12 cellular contexts compared by ENCODE assay signal in the genomic region with DNA sequence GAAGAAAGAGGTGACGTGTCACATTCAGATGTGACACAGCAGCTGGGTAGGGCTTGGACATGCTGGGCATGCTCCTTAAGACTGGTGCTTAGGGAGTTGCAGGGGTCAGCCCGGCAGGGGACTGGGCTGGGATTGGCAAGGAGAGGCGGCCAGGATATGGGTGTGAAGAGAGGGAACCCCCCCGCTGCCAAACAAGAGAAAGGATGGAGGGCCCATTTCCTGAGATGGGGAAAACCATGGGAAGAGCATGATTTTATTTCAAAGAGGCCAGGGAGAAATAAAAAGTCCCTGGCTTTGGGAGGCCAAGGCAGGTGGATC. TPM values are rescaled to one million over a fixed set of nuclear protein-coding genes. Genes with fewer than 3 reads are reported as not detected.
DNase-seq lines count a peak whose midpoint lies in the region; ATAC-seq and TF ChIP-seq lines count a peak whose summit lies in the region.
"Had no signal": no experiment of that assay in that cellular context is flagged by ENCODE, and none has a peak within 500 bp of the region (broad histone marks: within the 10 kb centered on the region; RNA-seq: fewer than 3 reads in every experiment).

No MANE protein-coding gene starts in this region.

- RAD21 ChIA-PET in HCT116 (lab: Charles Lee; ENCODE audit: low non-redundant PET in 1 of 2, low total read pairs in 2 of 2, uncharacterized antibody in 2 of 2, unreplicated experiment in 2 of 2) = no interaction called here

- TF ChIP-seq RAD21 in HCT116 (IDR thresholded peaks at IDR 0.05; ENCODE audit: low read depth) = no peak

- H3K4me1 Mint-ChIP-seq in CD4-positive, alpha-beta T cell (ENCODE audit: low read depth) = peaks cover 85% of the 10 kb centered on the region
- peaks cover 72% of the 10 kb centered on the region for H3K4me1 Mint-ChIP-seq in activated naive CD8-positive, alpha-beta T cell treated with anti-CD3 and anti-CD28 coated beads, Interleukin-2, amount 10 ng/mL, durations not matched to agents 7 days and 5 days
- peaks cover 69 to 82% of the 10 kb centered on the region in 2 donors for H3K4me1 Mint-ChIP-seq in natural killer cell treated with Interleukin-12 subunit alpha and Interleukin-12 subunit beta and Interleukin-15 and Interleukin-18, amount 100 ng/mL, for 72 hours (ENCODE audit: low read depth in 2 of 2)

- no peak overlapping the region for H3K4me2 ChIP-seq in HCT116 (ENCODE audit: low read length)

- peaks cover 59% of the 10 kb centered on the region for H3K79me2 ChIP-seq in HCT116 (ENCODE audit: insufficient read depth, low read length)

- TF ChIP-seq POLR2A in HCT116 (IDR thresholded peaks at IDR 0.05; ENCODE audit: borderline replicate concordance, extremely low read depth, insufficient read depth, insufficient read length) (no peak), GM18505 (IDR thresholded peaks at IDR 0.05; ENCODE audit: borderline replicate concordance, extremely low read depth, insufficient read depth, insufficient read length) (no peak)

- H3K9me3 Mint-ChIP-seq in CD4-positive, alpha-beta T cell = no peaks in the 10 kb centered on the region
- no peaks in the 10 kb centered on the region for H3K9me3 Mint-ChIP-seq in activated naive CD8-positive, alpha-beta T cell treated with anti-CD3 and anti-CD28 coated beads, Interleukin-2, amount 10 ng/mL, durations not matched to agents 7 days and 5 days
- H3K9me3 Mint-ChIP-seq in natural killer cell treated with Interleukin-12 subunit alpha and Interleukin-12 subunit beta and Interleukin-15 and Interleukin-18, amount 100 ng/mL, for 72 hours = no peaks in the 10 kb centered on the region

- CTCF ChIA-PET in CD4-positive, alpha-beta T cell (lab: Charles Lee) = no interaction called here
- CTCF ChIA-PET in HCT116 (lab: Charles Lee) = interaction anchor here (0.8 to 3.9 kb wide), 2 partner anchors 24 to 29 kb away, joined by 3 to 11 read pairs; a partner anchor contains a TSS

- H3K9me2 ChIP-seq in HCT116 (ENCODE audit: insufficient read depth) = no peaks in the 10 kb centered on the region

- peak overlapping the region; percentile 80 for H3K27ac Mint-ChIP-seq in CD4-positive, alpha-beta T cell
- peak overlapping the region; percentile 81 for H3K27ac Mint-ChIP-seq in activated naive CD8-positive, alpha-beta T cell treated with anti-CD3 and anti-CD28 coated beads, Interleukin-2, amount 10 ng/mL, durations not matched to agents 7 days and 5 days
- H3K27ac Mint-ChIP-seq in natural killer cell treated with Interleukin-12 subunit alpha and Interleukin-12 subunit beta and Interleukin-15 and Interleukin-18, amount 100 ng/mL, for 72 hours = peak overlapping the region; percentile 59 to 79

- H3K27ac ChIP-seq in CD4-positive, alpha-beta T cell (ENCODE audit: low read depth, low read length) = no peak overlapping the region
- peak overlapping the region; percentile 24; the same call in 1 of the 2 replicates for H3K27ac ChIP-seq in HCT116 (ENCODE audit: low read depth, low read length)

- POLR2A ChIA-PET in CD4-positive, alpha-beta T cell (lab: Charles Lee) = interaction anchor here (1.2 kb wide), 1 partner anchor 163 kb away, joined by 3 read pairs; no protein-coding TSS in a partner anchor
- POLR2A ChIA-PET in HCT116 (lab: Charles Lee) = no interaction called here
- POLR2A ChIA-PET in activated naive CD8-positive, alpha-beta T cell treated with anti-CD3 and anti-CD28 coated beads, Interleukin-2, amount 10 ng/mL, durations not matched to agents 7 days and 5 days (lab: Charles Lee) = interaction anchor here (1.2 to 8.6 kb wide), 2 partner anchors 22 to 208 kb away, joined by 4 to 80 read pairs; a partner anchor contains a TSS

- peaks cover 14 to 39% of the 10 kb centered on the region in 2 experiments; a peak in 3 of 4 replicates for H3K4me1 ChIP-seq in HCT116 (ENCODE audit: control insufficient read depth in 1 of 2, insufficient read depth in 2 of 2, low read length in 2 of 2)

- no peaks in the 10 kb centered on the region for H3K27me3 Mint-ChIP-seq in CD4-positive, alpha-beta T cell
- no peaks in the 10 kb centered on the region for H3K27me3 Mint-ChIP-seq in activated naive CD8-positive, alpha-beta T cell treated with anti-CD3 and anti-CD28 coated beads, Interleukin-2, amount 10 ng/mL, durations not matched to agents 7 days and 5 days
- H3K27me3 Mint-ChIP-seq in natural killer cell treated with Interleukin-12 subunit alpha and Interleukin-12 subunit beta and Interleukin-15 and Interleukin-18, amount 100 ng/mL, for 72 hours = no peaks in the 10 kb centered on the region

- no peak for DNase-seq in CD4-positive, alpha-beta T cell
- DNase-seq in HCT116 (ENCODE audit: low read depth, low spot score) = no peak
- DNase-seq in activated naive CD8-positive, alpha-beta T cell treated with anti-CD3 and anti-CD28 coated beads, Interleukin-2, amount 10 ng/mL, durations not matched to agents 7 days and 5 days = no peak
- no peak for DNase-seq in natural killer cell treated with Interleukin-12 subunit alpha and Interleukin-12 subunit beta and Interleukin-15 and Interleukin-18, amount 100 ng/mL, for 72 hours (ENCODE audit: low spot score)
- no peak for DNase-seq in NCI-H1105 (lab: John Stamatoyannopoulos, UW)
- no peak for DNase-seq in COLO668 (lab: John Stamatoyannopoulos, UW; ENCODE audit: unreplicated experiment)
- DNase-seq in GM20000 (ENCODE audit: low spot score) = no peak
- DNase-seq: central memory CD4-positive, alpha-beta T cell; foreskin melanocyte; NCI-H1694 treated with DMSO at 0.1 percent for 48 hours; small intestine had no signal

- H3K36me3 Mint-ChIP-seq in CD4-positive, alpha-beta T cell (ENCODE audit: low read depth) = peaks cover 81% of the 10 kb centered on the region
- peaks cover 57% of the 10 kb centered on the region for H3K36me3 Mint-ChIP-seq in activated naive CD8-positive, alpha-beta T cell treated with anti-CD3 and anti-CD28 coated beads, Interleukin-2, amount 10 ng/mL, durations not matched to agents 7 days and 5 days
- H3K36me3 Mint-ChIP-seq in natural killer cell treated with Interleukin-12 subunit alpha and Interleukin-12 subunit beta and Interleukin-15 and Interleukin-18, amount 100 ng/mL, for 72 hours = peaks cover 25% of the 10 kb centered on the region

- no peak overlapping the region for H3K4me3 ChIP-seq in HCT116 (replicated peaks in 1 of 2; ENCODE audit: low read depth in 1 of 2, low read length in 2 of 2)

- no peak for ATAC-seq in CD4-positive, alpha-beta T cell (ENCODE audit: poor library complexity)
- ATAC-seq in HCT116 (no peak), GM18505 (IDR thresholded peaks at IDR 0.05; ENCODE audit: unreplicated experiment) (no peak)
- ATAC-seq in activated naive CD8-positive, alpha-beta T cell treated with anti-CD3 and anti-CD28 coated beads, Interleukin-2, amount 10 ng/mL, durations not matched to agents 7 days and 5 days (ENCODE audit: low read depth) = no peak
- no peak for ATAC-seq in natural killer cell treated with Interleukin-12 subunit alpha and Interleukin-12 subunit beta and Interleukin-15 and Interleukin-18, amount 100 ng/mL, for 72 hours

- no peaks in the 10 kb centered on the region for H3K9me3 ChIP-seq in CD4-positive, alpha-beta T cell (ENCODE audit: control insufficient read depth, low read length)
- no peaks in the 10 kb centered on the region for H3K9me3 ChIP-seq in HCT116 (ENCODE audit: control insufficient read depth in 1 of 2, insufficient read depth in 1 of 2, low read depth in 1 of 2, low read length in 2 of 2)

- intact Hi-C loops in CD4-positive, alpha-beta T cell (cut with DNase I, micrococcal nuclease) = loop anchor here in 1 of 2 experiments (5.0 kb wide), 1 partner anchor 653 kb away; a partner anchor contains a TSS
- intact Hi-C loops in HCT116 (cut with micrococcal nuclease) = no loop called here

- H3K27me3 ChIP-seq in CD4-positive, alpha-beta T cell (ENCODE audit: control insufficient read depth, insufficient read depth, low read length) = no peaks in the 10 kb centered on the region
- H3K27me3 ChIP-seq in HCT116 (ENCODE audit: insufficient read depth, low read length) = no peaks in the 10 kb centered on the region

- no peak overlapping the region for H3K9ac ChIP-seq in HCT116 (ENCODE audit: low read length)

- peaks cover 25% of the 10 kb centered on the region; the same call in 1 of the 2 replicates for H4K20me1 ChIP-seq in HCT116 (ENCODE audit: insufficient read depth)

- no peak for TF ChIP-seq CTCF in CD4-positive, alpha-beta T cell (IDR thresholded peaks at IDR 0.05)
- no peak for TF ChIP-seq CTCF in HCT116 (IDR thresholded peaks at IDR 0.05 in 2 of 3, conservative IDR thresholded peaks at IDR 0.05 in 1 of 3; ENCODE audit: borderline replicate concordance in 1 of 3, insufficient read depth in 1 of 3, low read depth in 2 of 3, low read length in 2 of 3)
- TF ChIP-seq CTCF in GM20000 (IDR thresholded peaks at IDR 0.05; ENCODE audit: extremely low read depth, missing control alignments) = no peak

- no peak overlapping the region for H2AFZ ChIP-seq in HCT116 (ENCODE audit: low read depth, low read length, poor library complexity, severe bottlenecking)

- BruUV-seq in HCT116 (replicated peaks; lab: Mats Ljungman, UMichigan) = no TSS peak

- peak overlapping the region; percentile 35 for H3K4me3 Mint-ChIP-seq in CD4-positive, alpha-beta T cell
- H3K4me3 Mint-ChIP-seq in activated naive CD8-positive, alpha-beta T cell treated with anti-CD3 and anti-CD28 coated beads, Interleukin-2, amount 10 ng/mL, durations not matched to agents 7 days and 5 days = peak overlapping the region; percentile 51
- H3K4me3 Mint-ChIP-seq in natural killer cell treated with Interleukin-12 subunit alpha and Interleukin-12 subunit beta and Interleukin-15 and Interleukin-18, amount 100 ng/mL, for 72 hours = peak overlapping the region; percentile 26

- peaks cover 19 to 53% of the 10 kb centered on the region in 2 experiments for H3K36me3 ChIP-seq in HCT116 (ENCODE audit: control insufficient read depth in 1 of 2, insufficient read depth in 2 of 2, low read length in 2 of 2)

RNA-seq across cellular contexts. Expression of a gene that starts 5.3 kb away (rescaled TPM):
- 100 to 1,000 TPM; 358 to 365 TPM for total RNA-seq in CD4-positive, alpha-beta T cell
- 608 TPM for total RNA-seq in HCT116 (2021; ENCODE audit: unreplicated experiment)
- 588 and 690 TPM in 2 replicates for polyA plus RNA-seq in HCT116 (2012)
- 100 to 1,000 TPM; 413 to 424 TPM for total RNA-seq in activated naive CD8-positive, alpha-beta T cell treated with anti-CD3 and anti-CD28 coated beads, Interleukin-2, amount 10 ng/mL, durations not matched to agents 7 days and 5 days
- 100 to 1,000 TPM; 463 to 472 TPM for total RNA-seq in natural killer cell treated with Interleukin-12 subunit alpha and Interleukin-12 subunit beta and Interleukin-15 and Interleukin-18, amount 100 ng/mL, for 72 hours

RNA-seq across cellular contexts. Expression of a gene that starts 6.9 kb away (rescaled TPM):
- 10 to 100 TPM; 65.8 to 69.7 TPM for total RNA-seq in CD4-positive, alpha-beta T cell
- 80.4 TPM for total RNA-seq in HCT116 (2021; ENCODE audit: unreplicated experiment)
- 69.1 and 86.9 TPM in 2 replicates for polyA plus RNA-seq in HCT116 (2012)
- total RNA-seq in activated naive CD8-positive, alpha-beta T cell treated with anti-CD3 and anti-CD28 coated beads, Interleukin-2, amount 10 ng/mL, durations not matched to agents 7 days and 5 days = 10 to 100 TPM; 66.5 to 71.4 TPM
- total RNA-seq in natural killer cell treated with Interleukin-12 subunit alpha and Interleukin-12 subunit beta and Interleukin-15 and Interleukin-18, amount 100 ng/mL, for 72 hours = 100 to 1,000 TPM in 1 of 2 donors, 10 to 100 TPM in 1; 84.1 to 122 TPM

RNA-seq across cellular contexts. Expression of a gene that starts 23.5 kb away (rescaled TPM):
- 10 to 100 TPM; 19.8 to 20.4 TPM for total RNA-seq in CD4-positive, alpha-beta T cell
- 42.8 TPM for total RNA-seq in HCT116 (2021; ENCODE audit: unreplicated experiment)
- polyA plus RNA-seq in HCT116 (2012) = 23.4 and 23.7 TPM in 2 replicates
- total RNA-seq in activated naive CD8-positive, alpha-beta T cell treated with anti-CD3 and anti-CD28 coated beads, Interleukin-2, amount 10 ng/mL, durations not matched to agents 7 days and 5 days = 10 to 100 TPM; 33.9 to 40.0 TPM
- total RNA-seq in natural killer cell treated with Interleukin-12 subunit alpha and Interleukin-12 subunit beta and Interleukin-15 and Interleukin-18, amount 100 ng/mL, for 72 hours = 10 to 100 TPM; 49.6 to 71.2 TPM

RNA-seq across cellular contexts. Expression of a gene that starts 44.9 kb away (rescaled TPM):
- 10 to 100 TPM; 29.2 to 30.1 TPM for total RNA-seq in CD4-positive, alpha-beta T cell
- total RNA-seq in HCT116 (2021; ENCODE audit: unreplicated experiment) = 0.15 TPM
- polyA plus RNA-seq in HCT116 (2012) = 0.20 TPM in 2 replicates
- 10 to 100 TPM; 17.3 to 19.0 TPM for total RNA-seq in activated naive CD8-positive, alpha-beta T cell treated with anti-CD3 and anti-CD28 coated beads, Interleukin-2, amount 10 ng/mL, durations not matched to agents 7 days and 5 days
- total RNA-seq in natural killer cell treated with Interleukin-12 subunit alpha and Interleukin-12 subunit beta and Interleukin-15 and Interleukin-18, amount 100 ng/mL, for 72 hours = under 1 TPM in 1 of 2 donors, not detected in 1; 0.17 TPM
